Comparison of ENCODE assay signal across 24 cellular contexts in the genomic region with DNA sequence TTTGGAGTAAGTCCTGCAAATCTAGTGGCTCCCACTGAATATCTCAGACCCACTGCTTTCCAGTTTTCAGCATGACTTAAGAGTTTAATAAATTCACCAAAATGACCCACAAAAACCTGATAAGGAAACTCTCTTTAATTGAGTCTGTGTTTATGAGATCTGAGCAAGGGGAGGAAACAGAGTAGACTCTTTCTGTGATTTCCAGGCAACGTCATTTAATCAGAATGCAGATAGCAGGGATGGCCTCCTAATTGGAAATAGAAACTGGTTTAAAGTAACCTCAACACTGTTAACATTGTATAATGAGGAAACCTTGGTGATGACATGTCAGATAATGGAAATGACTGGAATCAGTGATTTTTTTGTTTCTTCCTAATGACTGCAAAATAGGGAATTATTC.
DNase-seq lines count a peak whose midpoint lies in the region; ATAC-seq, FAIRE-seq and TF ChIP-seq lines count a peak whose summit lies in the region.
"Had no signal": no experiment of that assay in that cellular context is flagged by ENCODE, and none has a peak within 500 bp of the region (broad histone marks: within the 10 kb centered on the region; RNA-seq: fewer than 3 reads in every experiment).

No MANE protein-coding gene starts in this region.

- no peak overlapping the region for H3K27ac ChIP-seq in astrocyte (ENCODE audit: low read depth, low read length)

- FAIRE-seq in astrocyte (lab: Jason Lieb, UNC): no peak
- FAIRE-seq: A204.1, D721Med, G401.6, GM12891, GM19239, HTR-8/SVneo had no signal

- H3K9ac ChIP-seq in astrocyte (ENCODE audit: low read length): no peak overlapping the region

- no peak for TF ChIP-seq CTCF in astrocyte (IDR thresholded peaks at IDR 0.05; ENCODE audit: insufficient read depth, low read depth, low read length)
- no peak for TF ChIP-seq CTCF in mesothelial cell of epicardium (IDR thresholded peaks at IDR 0.05; ENCODE audit: unreplicated experiment)
- no peak for TF ChIP-seq CTCF in Calu3 (IDR thresholded peaks at IDR 0.05; ENCODE audit: unreplicated experiment)

- BruUV-seq in Calu3 (replicated peaks; lab: Mats Ljungman, UMichigan): no TSS peak

- peaks cover 7% of the 10 kb centered on the region for H3K4me1 ChIP-seq in astrocyte (ENCODE audit: insufficient read depth, low read length)

- H3K27ac Mint-ChIP-seq in astrocyte (ENCODE audit: unreplicated experiment): no peak overlapping the region
- peak overlapping the region; percentile 76 for H3K27ac Mint-ChIP-seq in mesothelial cell of epicardium
- no peak overlapping the region for H3K27ac Mint-ChIP-seq in Calu3 (ENCODE audit: unreplicated experiment)
- H3K27ac Mint-ChIP-seq: CD4-positive, CD25-positive, alpha-beta regulatory T cell; GM23338; HFFc6 had no signal

- H2AFZ ChIP-seq in astrocyte (ENCODE audit: low read depth, low read length): no peak overlapping the region
- H2AFZ ChIP-seq: GM23338 had no signal

- no peaks in the 10 kb centered on the region for H3K27me3 ChIP-seq in astrocyte (ENCODE audit: insufficient read depth, low read length)
- H3K27me3 ChIP-seq: BE2C had no signal

- H3K36me3 Mint-ChIP-seq in astrocyte (ENCODE audit: low read depth, unreplicated experiment): no peaks in the 10 kb centered on the region
- no peaks in the 10 kb centered on the region for H3K36me3 Mint-ChIP-seq in mesothelial cell of epicardium
- H3K36me3 Mint-ChIP-seq in Calu3 (ENCODE audit: insufficient read depth, unreplicated experiment): no peaks in the 10 kb centered on the region
- H3K36me3 Mint-ChIP-seq: CD4-positive, CD25-positive, alpha-beta regulatory T cell; CD8-positive, alpha-beta memory T cell had no signal

- no peak overlapping the region for H3K4me2 ChIP-seq in astrocyte (ENCODE audit: low read length)
- H3K4me2 ChIP-seq: GM23338 had no signal

- CTCF ChIA-PET in Calu3 (lab: Charles Lee): no interaction called here

- no peaks in the 10 kb centered on the region for H4K20me1 ChIP-seq in astrocyte (ENCODE audit: insufficient read depth, low read length)

- ATAC-seq in GM19328 (IDR thresholded peaks at IDR 0.05; ENCODE audit: unreplicated experiment): no peak
- ATAC-seq: GM23338, HCT116 had no signal

- H3K4me3 Mint-ChIP-seq in astrocyte (ENCODE audit: unreplicated experiment) (no peak overlapping the region), mesothelial cell of epicardium (no peak overlapping the region), Calu3 (ENCODE audit: low read depth, unreplicated experiment) (no peak overlapping the region)
- H3K4me3 Mint-ChIP-seq: CD4-positive, CD25-positive, alpha-beta regulatory T cell; CD8-positive, alpha-beta memory T cell; GM23338; HFFc6 had no signal

- H3K4me1 Mint-ChIP-seq in astrocyte (ENCODE audit: low read depth, unreplicated experiment) (peaks cover 7% of the 10 kb centered on the region), mesothelial cell of epicardium (peaks cover 54% of the 10 kb centered on the region), Calu3 (ENCODE audit: low read depth, unreplicated experiment) (no peaks in the 10 kb centered on the region)
- H3K4me1 Mint-ChIP-seq: CD4-positive, CD25-positive, alpha-beta regulatory T cell; CD8-positive, alpha-beta memory T cell had no signal

- no peaks in the 10 kb centered on the region for H3K79me2 ChIP-seq in astrocyte (ENCODE audit: insufficient read depth, low read length)

- H3K9me3 ChIP-seq in astrocyte (ENCODE audit: insufficient read depth, low read depth, low read length): no peaks in the 10 kb centered on the region
- H3K9me3 ChIP-seq: BE2C had no signal

- no peaks in the 10 kb centered on the region for H3K36me3 ChIP-seq in astrocyte (ENCODE audit: insufficient read depth, low read length)
- H3K36me3 ChIP-seq: BE2C had no signal

- DNase-seq in M059J (ENCODE audit: low read depth) (peak; percentile 15), astrocyte (ENCODE audit: low read depth) (peak; percentile 82), mesothelial cell of epicardium (ENCODE audit: low spot score in 2 of 2, unreplicated experiment in 2 of 2) (no peak), UCSD-AML1 (lab: John Stamatoyannopoulos, UW; ENCODE audit: unreplicated experiment) (no peak), Calu3 (no peak)
- DNase-seq: ACHN; BE2C; C1 segment of cervical spinal cord; CD4-positive, CD25-positive, alpha-beta regulatory T cell; CD8-positive, alpha-beta memory T cell; COR-L47; H7; HFFc6; IMR-90 had no signal

- no peaks in the 10 kb centered on the region for H3K27me3 Mint-ChIP-seq in astrocyte (ENCODE audit: low read depth, unreplicated experiment)
- no peaks in the 10 kb centered on the region for H3K27me3 Mint-ChIP-seq in mesothelial cell of epicardium (ENCODE audit: low read depth)
- no peaks in the 10 kb centered on the region for H3K27me3 Mint-ChIP-seq in Calu3 (ENCODE audit: unreplicated experiment)
- H3K27me3 Mint-ChIP-seq: CD4-positive, CD25-positive, alpha-beta regulatory T cell; CD8-positive, alpha-beta memory T cell had no signal

- no peak overlapping the region for H3K4me3 ChIP-seq in astrocyte (ENCODE audit: insufficient read depth, low read depth, low read length)
- H3K4me3 ChIP-seq: GM23338 had no signal

- H3K9me3 Mint-ChIP-seq in astrocyte (ENCODE audit: unreplicated experiment) (no peaks in the 10 kb centered on the region), mesothelial cell of epicardium (no peaks in the 10 kb centered on the region), Calu3 (ENCODE audit: low read depth, unreplicated experiment) (peaks cover 19% of the 10 kb centered on the region)
- H3K9me3 Mint-ChIP-seq: GM23338 had no signal

- intact Hi-C loops in Calu3 (cut with micrococcal nuclease; ENCODE audit: unreplicated experiment): no loop called here

TF ChIP-seq in PFSK-1, 5 proteins besides CTCF, POLR2A, EP300 and RAD21:
- TF ChIP-seq POLR2AphosphoS5 (IDR thresholded peaks at IDR 0.05; ENCODE audit: low read depth, low read length): no peak
- no peak for TF ChIP-seq FOXP2 (optimal IDR thresholded peaks at IDR 0.05; ENCODE audit: borderline replicate concordance, extremely low read depth, extremely low read length, insufficient read depth)
- TF ChIP-seq TAF1 (IDR thresholded peaks at IDR 0.05; ENCODE audit: borderline replicate concordance, insufficient read depth, low read length): 0 out of 2 replicates have a peak, but pooled peaks have one; percentile 11
- TF ChIP-seq, protein P1, sequence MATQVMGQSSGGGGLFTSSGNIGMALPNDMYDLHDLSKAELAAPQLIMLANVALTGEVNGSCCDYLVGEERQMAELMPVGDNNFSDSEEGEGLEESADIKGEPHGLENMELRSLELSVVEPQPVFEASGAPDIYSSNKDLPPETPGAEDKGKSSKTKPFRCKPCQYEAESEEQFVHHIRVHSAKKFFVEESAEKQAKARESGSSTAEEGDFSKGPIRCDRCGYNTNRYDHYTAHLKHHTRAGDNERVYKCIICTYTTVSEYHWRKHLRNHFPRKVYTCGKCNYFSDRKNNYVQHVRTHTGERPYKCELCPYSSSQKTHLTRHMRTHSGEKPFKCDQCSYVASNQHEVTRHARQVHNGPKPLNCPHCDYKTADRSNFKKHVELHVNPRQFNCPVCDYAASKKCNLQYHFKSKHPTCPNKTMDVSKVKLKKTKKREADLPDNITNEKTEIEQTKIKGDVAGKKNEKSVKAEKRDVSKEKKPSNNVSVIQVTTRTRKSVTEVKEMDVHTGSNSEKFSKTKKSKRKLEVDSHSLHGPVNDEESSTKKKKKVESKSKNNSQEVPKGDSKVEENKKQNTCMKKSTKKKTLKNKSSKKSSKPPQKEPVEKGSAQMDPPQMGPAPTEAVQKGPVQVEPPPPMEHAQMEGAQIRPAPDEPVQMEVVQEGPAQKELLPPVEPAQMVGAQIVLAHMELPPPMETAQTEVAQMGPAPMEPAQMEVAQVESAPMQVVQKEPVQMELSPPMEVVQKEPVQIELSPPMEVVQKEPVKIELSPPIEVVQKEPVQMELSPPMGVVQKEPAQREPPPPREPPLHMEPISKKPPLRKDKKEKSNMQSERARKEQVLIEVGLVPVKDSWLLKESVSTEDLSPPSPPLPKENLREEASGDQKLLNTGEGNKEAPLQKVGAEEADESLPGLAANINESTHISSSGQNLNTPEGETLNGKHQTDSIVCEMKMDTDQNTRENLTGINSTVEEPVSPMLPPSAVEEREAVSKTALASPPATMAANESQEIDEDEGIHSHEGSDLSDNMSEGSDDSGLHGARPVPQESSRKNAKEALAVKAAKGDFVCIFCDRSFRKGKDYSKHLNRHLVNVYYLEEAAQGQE (IDR thresholded peaks at IDR 0.05; ENCODE audit: insufficient read depth in 1 of 2, low read depth in 2 of 2, low read length in 2 of 2): no peak
- no peak for TF ChIP-seq SIN3A (IDR thresholded peaks at IDR 0.05; ENCODE audit: borderline replicate concordance, insufficient read depth, low read length)
TF ChIP-seq in PFSK-1: peak in this region for 1.

Comparison
In these comparisons a context has a peak if more than half of its experiments do, and no peak if none do; other contexts are left out.
1. DNase-seq: peak in M059J (single experiment) and astrocyte (single experiment); none in mesothelial cell of epicardium (0 of 2), UCSD-AML1 (single experiment) and Calu3 (single experiment).